In genomic region chr3:146507331-146508120, GRCh38 we compare ENCODE assay signal across 1 cellular context.
TF ChIP-seq lines count a peak whose summit lies in the region.

No MANE protein-coding gene starts in this region.

TF ChIP-seq in IMR-90, 13 proteins besides CTCF, POLR2A, EP300 and RAD21:
- TF ChIP-seq MXI1 (IDR thresholded peaks at IDR 0.05; ENCODE audit: borderline replicate concordance, low read depth, low read length) = no peak
- TF ChIP-seq FOS (IDR thresholded peaks at IDR 0.05; ENCODE audit: low read depth, low read length) = no peak
- no peak for TF ChIP-seq MAZ (IDR thresholded peaks at IDR 0.05; ENCODE audit: borderline replicate concordance, low read depth, low read length)
- no peak for TF ChIP-seq CHD1 (IDR thresholded peaks at IDR 0.05; ENCODE audit: low read depth, low read length)
- TF ChIP-seq BHLHE40 (IDR thresholded peaks at IDR 0.05; ENCODE audit: low read depth, low read length) = no peak
- TF ChIP-seq CEBPB (IDR thresholded peaks at IDR 0.05; ENCODE audit: low read depth, low read length) = no peak
- TF ChIP-seq SMC3 (IDR thresholded peaks at IDR 0.05; ENCODE audit: low read depth, low read length) = no peak
- TF ChIP-seq ELK1 (IDR thresholded peaks at IDR 0.05; ENCODE audit: borderline replicate concordance, low read depth, low read length) = no peak
- TF ChIP-seq USF2 (IDR thresholded peaks at IDR 0.05; ENCODE audit: low read depth, low read length) = no peak
- TF ChIP-seq MAFK (IDR thresholded peaks at IDR 0.05; ENCODE audit: low read depth, low read length) = no peak
- TF ChIP-seq RFX5 (IDR thresholded peaks at IDR 0.05; ENCODE audit: low read depth, low read length) = no peak
